ENCODE assay signal across 14 cellular contexts in genomic region chr9:133276001-133276884, GRCh38. TPM values are rescaled to one million over a fixed set of nuclear protein-coding genes. Genes with fewer than 3 reads are reported as not detected.
DNase-seq lines count a peak whose midpoint lies in the region; ATAC-seq and TF ChIP-seq lines count a peak whose summit lies in the region.
"Had no signal": no experiment of that assay in that cellular context is flagged by ENCODE, and none has a peak within 500 bp of the region (broad histone marks: within the 10 kb centered on the region; RNA-seq: fewer than 3 reads in every experiment).

No MANE protein-coding gene starts in this region.

- no peak overlapping the region for H3K4me3 Mint-ChIP-seq in activated CD8-positive, alpha-beta memory T cell treated with anti-CD3 and anti-CD28 coated beads, Interleukin-2, amount 10 ng/mL, durations not matched to agents 7 days and 5 days
- H3K4me3 Mint-ChIP-seq: central memory CD8-positive, alpha-beta T cell had no signal

- H3K36me3 ChIP-seq in neural cell (ENCODE audit: insufficient read depth, low read length) = no peaks in the 10 kb centered on the region
- no peaks in the 10 kb centered on the region for H3K36me3 ChIP-seq in transverse colon
- H3K36me3 ChIP-seq in SJCRH30 = no peaks in the 10 kb centered on the region

- peak; percentile 6 for TF ChIP-seq POLR2A in transverse colon (IDR thresholded peaks at IDR 0.05)

- H3F3A ChIP-seq in neural cell (ENCODE audit: insufficient read depth, low read length, poor library complexity, severe bottlenecking) = no peaks in the 10 kb centered on the region

- no peaks in the 10 kb centered on the region for H3K79me2 ChIP-seq in neural cell (replicated peaks; ENCODE audit: insufficient read depth, low read length)

- H3K4me1 Mint-ChIP-seq in activated CD8-positive, alpha-beta memory T cell treated with anti-CD3 and anti-CD28 coated beads, Interleukin-2, amount 10 ng/mL, durations not matched to agents 7 days and 5 days = no peaks in the 10 kb centered on the region
- H3K4me1 Mint-ChIP-seq: central memory CD8-positive, alpha-beta T cell had no signal

- no peak overlapping the region for H2AFZ ChIP-seq in neural cell (ENCODE audit: low read depth, low read length)

- no peak overlapping the region for H3K27ac ChIP-seq in neural cell (ENCODE audit: low read length)
- H3K27ac ChIP-seq in transverse colon = peak overlapping the region; percentile 92 to 98 (median 94)
- H3K27ac ChIP-seq in SJCRH30 = no peak overlapping the region
- H3K27ac ChIP-seq: VCaP had no signal

- no peak overlapping the region for H3K9ac ChIP-seq in neural cell (ENCODE audit: low read length)

- CTCF ChIA-PET in activated CD8-positive, alpha-beta memory T cell treated with anti-CD3 and anti-CD28 coated beads, Interleukin-2, amount 10 ng/mL, durations not matched to agents 7 days and 5 days (lab: Charles Lee) = no interaction called here

- H3K4me3 ChIP-seq in neural cell (ENCODE audit: low read length) (peak overlapping the region; percentile 54), transverse colon (peak overlapping the region; percentile 54 to 78 (median 66)), SJCRH30 (no peak overlapping the region)

- H3K4me1 ChIP-seq in transverse colon (peaks cover 7 to 39% (median 22%) of the 10 kb centered on the region in 4 donors), SJCRH30 (no peaks in the 10 kb centered on the region)
- H3K4me1 ChIP-seq: A549 had no signal

- in situ Hi-C loops in transverse colon (cut with MboI; ENCODE audit: low pct_ligation_motif_present in 1 of 4, low pct_unique_long_range_greater_than_20kb in 1 of 4, low sequenced_read_pairs in 3 of 4) (no loop called here), ACHN (cut with HindIII; ENCODE audit: low pct_ligation_motif_present, low pct_unique_long_range_greater_than_20kb, low sequenced_read_pairs) (no loop called here)

- H3K9me3 Mint-ChIP-seq in activated CD8-positive, alpha-beta memory T cell treated with anti-CD3 and anti-CD28 coated beads, Interleukin-2, amount 10 ng/mL, durations not matched to agents 7 days and 5 days (ENCODE audit: low read depth) = no peaks in the 10 kb centered on the region
- H3K9me3 Mint-ChIP-seq: central memory CD8-positive, alpha-beta T cell had no signal

- H3K27me3 ChIP-seq in neural cell (ENCODE audit: insufficient read depth, low read depth, low read length) (peaks cover 45% of the 10 kb centered on the region), transverse colon (peaks cover 18% of the 10 kb centered on the region), SJCRH30 (peaks cover 8% of the 10 kb centered on the region)

- no peak for TF ChIP-seq RAD21 in neural cell (conservative IDR thresholded peaks at IDR 0.05)

- no peaks in the 10 kb centered on the region for H3K36me3 Mint-ChIP-seq in activated CD8-positive, alpha-beta memory T cell treated with anti-CD3 and anti-CD28 coated beads, Interleukin-2, amount 10 ng/mL, durations not matched to agents 7 days and 5 days

- H3K27me3 Mint-ChIP-seq in activated CD8-positive, alpha-beta memory T cell treated with anti-CD3 and anti-CD28 coated beads, Interleukin-2, amount 10 ng/mL, durations not matched to agents 7 days and 5 days = peaks cover 55% of the 10 kb centered on the region

- no peak overlapping the region for H3K27ac Mint-ChIP-seq in activated CD8-positive, alpha-beta memory T cell treated with anti-CD3 and anti-CD28 coated beads, Interleukin-2, amount 10 ng/mL, durations not matched to agents 7 days and 5 days

- H3K9me3 ChIP-seq in neural cell (ENCODE audit: low read length) = no peaks in the 10 kb centered on the region
- no peaks in the 10 kb centered on the region for H3K9me3 ChIP-seq in transverse colon
- no peaks in the 10 kb centered on the region; the same call in 1 of the 2 replicates for H3K9me3 ChIP-seq in SJCRH30 (replicated peaks)
- H3K9me3 ChIP-seq: A549 had no signal

- DNase-seq in activated CD8-positive, alpha-beta memory T cell treated with anti-CD3 and anti-CD28 coated beads, Interleukin-2, amount 50 U/mL, for 48 hours = peak; percentile 28
- DNase-seq in activated CD8-positive, alpha-beta memory T cell treated with anti-CD3 and anti-CD28 coated beads, Interleukin-2, amount 10 ng/mL, durations not matched to agents 7 days and 5 days = no peak
- DNase-seq in transverse colon (peak; percentile 8), SJCRH30 (no peak), ACHN (no peak)
- DNase-seq in stimulated activated CD4-positive, alpha-beta T cell treated with anti-CD3 and anti-CD28 coated beads, Interleukin-1b, Interleukin-23, amount 100 ng/mL, for 48 hours = no peak
- DNase-seq: NCI-H524 treated with DMSO at 0.1 percent for 48 hours, SHP77 treated with DMSO at 0.1 percent for 48 hours had no signal

- no peaks in the 10 kb centered on the region for H3K9me2 ChIP-seq in neural cell (ENCODE audit: insufficient read depth, low read length)

- H3K4me2 ChIP-seq in neural cell (ENCODE audit: low read length) = no peak overlapping the region

- ATAC-seq in activated CD8-positive, alpha-beta memory T cell treated with anti-CD3 and anti-CD28 coated beads, Interleukin-2, amount 10 ng/mL, durations not matched to agents 7 days and 5 days = no peak
- peak; percentile 64 for ATAC-seq in esophagus mucosa

- intact Hi-C loops in transverse colon (cut with DNase I; ENCODE audit: low total_unique reads) = no loop called here

- H4K20me1 ChIP-seq in neural cell (ENCODE audit: insufficient read depth) = no peaks in the 10 kb centered on the region

- TF ChIP-seq CTCF in neural cell (IDR thresholded peaks at IDR 0.05; ENCODE audit: poor library complexity, severe bottlenecking) (no peak), transverse colon (IDR thresholded peaks at IDR 0.05) (no peak)

- no peak for TF ChIP-seq EP300 in neural cell (conservative IDR thresholded peaks at IDR 0.05; ENCODE audit: poor library complexity, severe bottlenecking)
- TF ChIP-seq EP300 in transverse colon (IDR thresholded peaks at IDR 0.05; ENCODE audit: low read depth) = no peak

- WGBS in transverse colon (ENCODE audit: low coverage in 1 of 2), 2 donors = 50 to 60% methylated on average over 2 to 33 of the region's 33 CpGs

TF ChIP-seq in neural cell, 6 proteins besides CTCF, POLR2A, EP300 and RAD21:
- TF ChIP-seq EZH2 (IDR thresholded peaks at IDR 0.05; ENCODE audit: borderline replicate concordance, insufficient read depth, low read length, poor library complexity, severe bottlenecking) (no peak), REST (IDR thresholded peaks at IDR 0.05; ENCODE audit: borderline replicate concordance) (no peak), POLR2AphosphoS5 (IDR thresholded peaks at IDR 0.05) (no peak), SMC3 (conservative IDR thresholded peaks at IDR 0.05; ENCODE audit: poor library complexity) (no peak), MXI1 (conservative IDR thresholded peaks at IDR 0.05; ENCODE audit: poor library complexity, severe bottlenecking) (no peak), TAF1 (IDR thresholded peaks at IDR 0.05; ENCODE audit: low read depth) (no peak)

RNA-seq across cellular contexts. Expression of gene ABO, which starts 1.2 kb away (rescaled TPM):
- total RNA-seq in activated CD8-positive, alpha-beta memory T cell treated with anti-CD3 and anti-CD28 coated beads, Interleukin-2, amount 10 ng/mL, durations not matched to agents 7 days and 5 days = not detected
- total RNA-seq in esophagus mucosa = 7.3 TPM
- not detected in 2 replicates for polyA plus RNA-seq in neural cell
- not detected in 2 replicates for polyA minus RNA-seq in neural cell
- 100 to 1,000 TPM in 3 of 4 donors, 10 to 100 TPM in 1; 77.4 to 199 (median 141) TPM for total RNA-seq in transverse colon
- not detected in 2 replicates for total RNA-seq in SJCRH30 (2014; rRNA removed; shearing (Covaris generic))
- total RNA-seq: fibroblast of villous mesenchyme had no signal
- polyA plus RNA-seq: A549 had no signal

RNA-seq across cellular contexts. Expression of gene SURF6, which starts 59.7 kb away (rescaled TPM):
- total RNA-seq in activated CD8-positive, alpha-beta memory T cell treated with anti-CD3 and anti-CD28 coated beads, Interleukin-2, amount 10 ng/mL, durations not matched to agents 7 days and 5 days = 10 to 100 TPM; 12.9 to 16.5 TPM
- total RNA-seq in esophagus mucosa (9.9 TPM), transverse colon (10 to 100 TPM; 18.1 to 61.3 (median 22.5) TPM)
- 20.7 and 21.8 TPM in 2 replicates for polyA plus RNA-seq in neural cell
- 28.9 and 31.9 TPM in 2 replicates for polyA minus RNA-seq in neural cell
- 27.8 and 29.2 TPM in 2 replicates for total RNA-seq in SJCRH30 (2014; rRNA removed; shearing (Covaris generic))

Comparison
In these comparisons a context has a peak if more than half of its experiments do, and no peak if none do; other contexts are left out.
1. DNase-seq: peak in activated CD8-positive, alpha-beta memory T cell treated with anti-CD3 and anti-CD28 coated beads, Interleukin-2, amount 50 U/mL, for 48 hours (single experiment) and transverse colon (single experiment); none in activated CD8-positive, alpha-beta memory T cell treated with anti-CD3 and anti-CD28 coated beads, Interleukin-2, amount 10 ng/mL, durations not matched to agents 7 days and 5 days (single experiment), stimulated activated CD4-positive, alpha-beta T cell treated with anti-CD3 and anti-CD28 coated beads, Interleukin-1b, Interleukin-23, amount 100 ng/mL, for 48 hours (single experiment), SJCRH30 (0 of 2) and ACHN (single experiment).
2. H3K27ac ChIP-seq: peak in transverse colon (4 of 4); none in neural cell (single experiment) and SJCRH30 (single experiment).